Comparison of ENCODE assay signal across 10 cellular contexts in genomic region chr7:151079199-151079910, GRCh38. TPM values are rescaled to one million over a fixed set of nuclear protein-coding genes. Genes with fewer than 3 reads are reported as not detected.
A peak's percentile ranks its signal among the peaks of the same experiment; 100 is the strongest.
DNase-seq lines count a peak whose midpoint lies in the region; ATAC-seq, FAIRE-seq and TF ChIP-seq lines count a peak whose summit lies in the region.
"Had no signal": no experiment of that assay in that cellular context is flagged by ENCODE, and none has a peak within 500 bp of the region (broad histone marks: within the 10 kb centered on the region; RNA-seq: fewer than 3 reads in every experiment).

No MANE protein-coding gene starts in this region.

- H3K36me3 Mint-ChIP-seq in Caco-2 (ENCODE audit: insufficient read depth, unreplicated experiment) (peaks cover 66% of the 10 kb centered on the region), osteocyte (ENCODE audit: unreplicated experiment) (peaks cover 12% of the 10 kb centered on the region)

- H3K9me3 Mint-ChIP-seq in Caco-2 (ENCODE audit: unreplicated experiment): no peaks in the 10 kb centered on the region
- no peaks in the 10 kb centered on the region for H3K9me3 Mint-ChIP-seq in osteocyte (ENCODE audit: unreplicated experiment)

- H3K27ac ChIP-seq in Panc1 (ENCODE audit: low read length) (peak overlapping the region; percentile 91), esophagus (ENCODE audit: low read depth in 2 of 2, low read length in 1 of 2) (peak overlapping the region; percentile 94 to 97)

- intact Hi-C loops in Caco-2 (cut with micrococcal nuclease; ENCODE audit: unreplicated experiment) (no loop called here), Panc1 (cut with micrococcal nuclease; ENCODE audit: unreplicated experiment) (loop anchor here (5.0 kb wide), 1 partner anchor 33 kb away; no protein-coding TSS in a partner anchor)

- CTCF ChIA-PET in Caco-2 (lab: Charles Lee) (no interaction called here), Panc1 (lab: Charles Lee) (no interaction called here)

- FAIRE-seq in frontal cortex (lab: Jason Lieb, UNC): no peak

- peak overlapping the region; percentile 98 for H3K4me3 ChIP-seq in Caco-2 (ENCODE audit: low read depth, low read length)
- H3K4me3 ChIP-seq in Panc1 (ENCODE audit: low read depth in 2 of 2, low read length in 2 of 2): peak overlapping the region; percentile 74 to 93
- peak overlapping the region; percentile 71 to 92 for H3K4me3 ChIP-seq in esophagus (ENCODE audit: low read depth in 1 of 2, low read length in 2 of 2)

- in situ Hi-C loops in Panc1 (cut with HindIII; ENCODE audit: low pct_unique_long_range_greater_than_20kb, low sequenced_read_pairs): no loop called here

- ATAC-seq in Panc1 (no peak), HG03354 (IDR thresholded peaks at IDR 0.05; ENCODE audit: poor library complexity, severe bottlenecking, unreplicated experiment) (no peak)

- 75 to 76% methylated on average over 27 of the region's 27 CpGs for WGBS in esophagus, 2 donors

- peaks cover 7% of the 10 kb centered on the region for H3K4me1 Mint-ChIP-seq in Caco-2 (ENCODE audit: low read depth, unreplicated experiment)
- H3K4me1 Mint-ChIP-seq in osteocyte (ENCODE audit: unreplicated experiment): peaks cover 45% of the 10 kb centered on the region

- H3K9me3 ChIP-seq in Caco-2: no peaks in the 10 kb centered on the region
- no peaks in the 10 kb centered on the region for H3K9me3 ChIP-seq in Panc1 (ENCODE audit: control insufficient read depth, insufficient read depth, low read depth, low read length)
- no peaks in the 10 kb centered on the region for H3K9me3 ChIP-seq in esophagus (ENCODE audit: control insufficient read depth in 2 of 2, insufficient read depth in 1 of 2, low read depth in 1 of 2, low read length in 1 of 2)

- H3K4me3 Mint-ChIP-seq in Caco-2 (ENCODE audit: unreplicated experiment) (peak overlapping the region; percentile 93), osteocyte (ENCODE audit: unreplicated experiment) (peak overlapping the region; percentile 82)

- H3K27ac Mint-ChIP-seq in Caco-2 (ENCODE audit: unreplicated experiment) (peak overlapping the region; percentile 55), osteocyte (ENCODE audit: unreplicated experiment) (peak overlapping the region; percentile 75)

- TF ChIP-seq CTCF in Caco-2 (IDR thresholded peaks at IDR 0.05; ENCODE audit: insufficient read depth in 1 of 2, low read depth in 1 of 2, low read length in 1 of 2, severe bottlenecking in 1 of 2, unreplicated experiment in 1 of 2) (no peak), Panc1 (IDR thresholded peaks at IDR 0.05) (no peak), osteocyte (IDR thresholded peaks at IDR 0.05) (no peak)

- POLR2A ChIA-PET in Caco-2 (lab: Charles Lee): no interaction called here
- POLR2A ChIA-PET in Panc1 (lab: Charles Lee): no interaction called here

- H3K27me3 Mint-ChIP-seq in Caco-2 (ENCODE audit: insufficient read depth, unreplicated experiment) (no peaks in the 10 kb centered on the region), osteocyte (ENCODE audit: unreplicated experiment) (no peaks in the 10 kb centered on the region)

- no TSS peak for BruUV-seq in Caco-2 (replicated peaks; lab: Mats Ljungman, UMichigan)
- BruUV-seq in Panc1 (replicated peaks; lab: Mats Ljungman, UMichigan): no TSS peak

- H3K27me3 ChIP-seq in Caco-2 (replicated peaks; ENCODE audit: control insufficient read depth, insufficient read depth, low read length) (no peaks in the 10 kb centered on the region), Panc1 (ENCODE audit: control insufficient read depth, insufficient read depth, low read length) (no peaks in the 10 kb centered on the region), esophagus (ENCODE audit: control insufficient read depth in 1 of 2, insufficient read depth in 2 of 2, low read length in 2 of 2) (no peaks in the 10 kb centered on the region)

- H3K4me1 ChIP-seq in Caco-2 (peaks cover 22% of the 10 kb centered on the region), Panc1 (ENCODE audit: control insufficient read depth, insufficient read depth, low read length) (peaks cover 50% of the 10 kb centered on the region), esophagus (ENCODE audit: control insufficient read depth in 2 of 2, insufficient read depth in 2 of 2, low read length in 1 of 2) (peaks cover 17 to 26% of the 10 kb centered on the region in 2 donors)

- no peak for DNase-seq in Caco-2
- no peak for DNase-seq in Panc1 (ENCODE audit: low read depth, low spot score)
- DNase-seq in osteocyte (ENCODE audit: extremely low spot score, unreplicated experiment): no peak
- DNase-seq in frontal cortex (ENCODE audit: low spot score in 2 of 2): no peak
- no peak for DNase-seq in activated CD4-positive, alpha-beta T cell treated with anti-CD3 and anti-CD28 coated beads for 1 hour
- DNase-seq in stimulated activated CD4-positive, alpha-beta T cell treated with anti-CD3 and anti-CD28 coated beads, Interleukin-2, amount 100 ng/mL, for 48 hours: no peak
- DNase-seq: effector CD8-positive, alpha-beta T cell; NCI-H2029 treated with DMSO at 0.1 percent for 48 hours had no signal

- no peaks in the 10 kb centered on the region for H3K36me3 ChIP-seq in Caco-2 (ENCODE audit: control insufficient read depth, insufficient read depth, low read length)
- no peaks in the 10 kb centered on the region; the same call in 1 of the 2 replicates for H3K36me3 ChIP-seq in Panc1 (ENCODE audit: control insufficient read depth, insufficient read depth, low read length)
- peaks cover 6 to 27% of the 10 kb centered on the region in 2 donors for H3K36me3 ChIP-seq in esophagus (ENCODE audit: control insufficient read depth in 2 of 2, insufficient read depth in 2 of 2, low read length in 1 of 2)

RNA-seq across cellular contexts. Expression of gene FASTK, which starts 1.3 kb away (rescaled TPM):
- total RNA-seq in Caco-2 (2022) (114 and 119 TPM in 2 replicates), Panc1 (2021; ENCODE audit: unreplicated experiment) (95.0 TPM), osteocyte (101 and 104 TPM in 2 replicates), frontal cortex (32.6 TPM)
- polyA plus RNA-seq in Panc1 (2012; ENCODE audit: insufficient read length): 104 TPM
- polyA plus RNA-seq in esophagus: 100 to 1,000 TPM in 1 of 2 donors, 10 to 100 TPM in 1; 80.0 to 144 TPM

RNA-seq across cellular contexts. Expression of gene TMUB1, which starts 3.9 kb away (rescaled TPM):
- total RNA-seq in Caco-2 (2022) (68.1 and 75.0 TPM in 2 replicates), Panc1 (2021; ENCODE audit: unreplicated experiment) (112 TPM), osteocyte (26.1 and 30.0 TPM in 2 replicates), frontal cortex (10.2 TPM)
- 151 TPM for polyA plus RNA-seq in Panc1 (2012; ENCODE audit: insufficient read length)
- 10 to 100 TPM; 33.4 to 64.2 TPM for polyA plus RNA-seq in esophagus

RNA-seq across cellular contexts. Expression of gene AGAP3, which starts 6.9 kb away (rescaled TPM):
- total RNA-seq in Caco-2 (2022) (70.2 and 76.6 TPM in 2 replicates), Panc1 (2021; ENCODE audit: unreplicated experiment) (103 TPM), osteocyte (131 and 135 TPM in 2 replicates), frontal cortex (92.9 TPM)
- polyA plus RNA-seq in Panc1 (2012; ENCODE audit: insufficient read length): 93.3 TPM
- polyA plus RNA-seq in esophagus: 10 to 100 TPM; 60.8 to 98.8 TPM

RNA-seq across cellular contexts. Expression of gene SLC4A2, which starts 20.0 kb away (rescaled TPM):
- total RNA-seq in Caco-2 (2022): 249 and 255 TPM in 2 replicates
- 580 TPM for total RNA-seq in Panc1 (2021; ENCODE audit: unreplicated experiment)
- polyA plus RNA-seq in Panc1 (2012; ENCODE audit: insufficient read length): 737 TPM
- polyA plus RNA-seq in esophagus: 10 to 100 TPM; 35.7 to 45.5 TPM
- total RNA-seq in osteocyte: 289 and 297 TPM in 2 replicates
- 10.6 TPM for total RNA-seq in frontal cortex

RNA-seq across cellular contexts. Expression of gene CDK5, which starts 21.7 kb away (rescaled TPM):
- total RNA-seq in Caco-2 (2022) (23.8 and 25.2 TPM in 2 replicates), Panc1 (2021; ENCODE audit: unreplicated experiment) (25.6 TPM), osteocyte (18.8 and 23.7 TPM in 2 replicates), frontal cortex (47.7 TPM)
- polyA plus RNA-seq in Panc1 (2012; ENCODE audit: insufficient read length): 42.6 TPM
- polyA plus RNA-seq in esophagus: 1 to 10 TPM; 5.2 to 9.7 TPM
